In genomic region chr16:20453633-20454032, GRCh38 we compare ENCODE assay signal across 11 cellular contexts. TPM values are rescaled to one million over a fixed set of nuclear protein-coding genes. Genes with fewer than 3 reads are reported as not detected.
"Had no signal": no experiment of that assay in that cellular context is flagged by ENCODE, and none has a peak within 500 bp of the region (broad histone marks: within the 10 kb centered on the region; RNA-seq: fewer than 3 reads in every experiment).

No MANE protein-coding gene starts in this region.

RNA-seq across cellular contexts. Expression of gene ACSM2A, which starts 2.3 kb away (rescaled TPM):
- total RNA-seq: OCI-LY7, PC-3, PC-9, Peyer's patch, Right ventricle myocardium inferior, Right ventricle myocardium superior, RPMI7951, SJCRH30, SJSA1, SK-MEL-5 had no signal
- polyA plus RNA-seq: SK-N-SH had no signal

RNA-seq across cellular contexts. Expression of gene ACSM5, which starts 44.3 kb away (rescaled TPM):
- total RNA-seq: OCI-LY7, PC-3, PC-9, RPMI7951, SJCRH30, SJSA1, SK-MEL-5 had no signal
- polyA plus RNA-seq: SK-N-SH had no signal

RNA-seq across cellular contexts. Expression of gene PDILT, which starts 49.1 kb away (rescaled TPM):
- total RNA-seq: OCI-LY7, PC-3, PC-9, Peyer's patch, Right ventricle myocardium inferior, Right ventricle myocardium superior, RPMI7951, SJCRH30, SJSA1, SK-MEL-5 had no signal
- polyA plus RNA-seq: SK-N-SH had no signal
